9 cellular contexts compared by ENCODE assay signal in genomic region chr1:84253891-84254290, GRCh38. TPM values are rescaled to one million over a fixed set of nuclear protein-coding genes. Genes with fewer than 3 reads are reported as not detected.
DNase-seq lines count a peak whose midpoint lies in the region; TF ChIP-seq lines count a peak whose summit lies in the region.
"Had no signal": no experiment of that assay in that cellular context is flagged by ENCODE, and none has a peak within 500 bp of the region (broad histone marks: within the 10 kb centered on the region; RNA-seq: fewer than 3 reads in every experiment).

No MANE protein-coding gene starts in this region.

- no peaks in the 10 kb centered on the region for H3K9me3 Mint-ChIP-seq in activated T-helper 1 cell treated with anti-CD3 and anti-CD28 coated beads, Interleukin-12 subunit alpha, Interleukin-12 subunit beta, Interleukin-2, Interleukin-4 antibody, amounts not matched to agents 30 ng/mL and 10 ng/mL and 1 ng/mL, durations not matched to agents 14 hours and 24 hours and 36 hours

- H3K27me3 Mint-ChIP-seq in activated T-helper 1 cell treated with anti-CD3 and anti-CD28 coated beads, Interleukin-12 subunit alpha, Interleukin-12 subunit beta, Interleukin-2, Interleukin-4 antibody, amounts not matched to agents 30 ng/mL and 10 ng/mL and 1 ng/mL, durations not matched to agents 14 hours and 24 hours and 36 hours (ENCODE audit: insufficient read depth), result peaks cover 5% of the 10 kb centered on the region

- no peak overlapping the region for H3K4me3 Mint-ChIP-seq in activated T-helper 1 cell treated with anti-CD3 and anti-CD28 coated beads, Interleukin-12 subunit alpha, Interleukin-12 subunit beta, Interleukin-2, Interleukin-4 antibody, amounts not matched to agents 30 ng/mL and 10 ng/mL and 1 ng/mL, durations not matched to agents 14 hours and 24 hours and 36 hours

- H3K27me3 ChIP-seq in dorsolateral prefrontal cortex, result no peaks in the 10 kb centered on the region

- no peaks in the 10 kb centered on the region for H3K4me1 Mint-ChIP-seq in activated T-helper 1 cell treated with anti-CD3 and anti-CD28 coated beads, Interleukin-12 subunit alpha, Interleukin-12 subunit beta, Interleukin-2, Interleukin-4 antibody, amounts not matched to agents 30 ng/mL and 10 ng/mL and 1 ng/mL, durations not matched to agents 14 hours and 24 hours and 36 hours (ENCODE audit: low read depth)

- peak overlapping the region in 6 of 59 donors; percentile 3 to 49 (median 11) for H3K4me3 ChIP-seq in dorsolateral prefrontal cortex

- H3K36me3 Mint-ChIP-seq in activated T-helper 1 cell treated with anti-CD3 and anti-CD28 coated beads, Interleukin-12 subunit alpha, Interleukin-12 subunit beta, Interleukin-2, Interleukin-4 antibody, amounts not matched to agents 30 ng/mL and 10 ng/mL and 1 ng/mL, durations not matched to agents 14 hours and 24 hours and 36 hours (ENCODE audit: low read depth), result no peaks in the 10 kb centered on the region

- no peak overlapping the region for H3K27ac Mint-ChIP-seq in activated T-helper 1 cell treated with anti-CD3 and anti-CD28 coated beads, Interleukin-12 subunit alpha, Interleukin-12 subunit beta, Interleukin-2, Interleukin-4 antibody, amounts not matched to agents 30 ng/mL and 10 ng/mL and 1 ng/mL, durations not matched to agents 14 hours and 24 hours and 36 hours

- DNase-seq in AG20443 (ENCODE audit: low spot score), result peak; percentile 78
- DNase-seq in NCI-H446 treated with DMSO at 0.1 percent for 48 hours (lab: John Stamatoyannopoulos, UW), result peak; percentile 92
- peak; percentile 10 to 93 (median 85) for DNase-seq in dorsolateral prefrontal cortex
- DNase-seq in middle frontal gyrus (ENCODE audit: extremely low spot score, low spot score), result peak; percentile 58
- DNase-seq in activated T-helper 1 cell treated with anti-CD3 and anti-CD28 coated beads, Interleukin-12 subunit alpha, Interleukin-12 subunit beta, Interleukin-2, Interleukin-4 antibody, amounts not matched to agents 30 ng/mL and 10 ng/mL and 1 ng/mL, durations not matched to agents 14 hours and 24 hours and 36 hours (ENCODE audit: low spot score), result no peak
- DNase-seq in HuH-7.5 (ENCODE audit: low spot score), result no peak
- DNase-seq in CD1c-positive myeloid dendritic cell (ENCODE audit: extremely low spot score), result no peak
- no peak for DNase-seq in NCI-H82 (lab: John Stamatoyannopoulos, UW)
- DNase-seq: Karpas-422 had no signal

- H3K27ac ChIP-seq in dorsolateral prefrontal cortex, result peak overlapping the region in 58 of 59 donors; percentile 10 to 95 (median 84)

- TF ChIP-seq CTCF in dorsolateral prefrontal cortex (IDR thresholded peaks at IDR 0.05 in 54 of 56, conservative IDR thresholded peaks at IDR 0.05 in 2 of 56; ENCODE audit: low read depth in 1 of 56, partially characterized antibody in 56 of 56), result peak in 6 of 56 donors; percentile 9 to 38 (median 16)

- intact Hi-C loops in dorsolateral prefrontal cortex (cut with DNase I), result loop anchor here (2.0 to 10.0 kb wide), 4 partner anchors 47 to 178 kb away; partner anchors contain the start of gene SAMD13 (in 1 of the 2)
- intact Hi-C loops in activated T-helper 1 cell treated with anti-CD3 and anti-CD28 coated beads, Interleukin-12 subunit alpha, Interleukin-12 subunit beta, Interleukin-2, Interleukin-4 antibody, amounts not matched to agents 30 ng/mL and 10 ng/mL and 1 ng/mL, durations not matched to agents 14 hours and 24 hours and 36 hours (cut with micrococcal nuclease), result no loop called here

RNA-seq across cellular contexts. Expression of gene SAMD13, which starts 47.6 kb away (rescaled TPM):
- 1 to 10 TPM; 1.1 to 8.0 (median 3.2) TPM for total RNA-seq in dorsolateral prefrontal cortex
- 0.34 and 0.60 TPM in 2 replicates for total RNA-seq in activated T-helper 1 cell treated with anti-CD3 and anti-CD28 coated beads, Interleukin-12 subunit alpha, Interleukin-12 subunit beta, Interleukin-2, Interleukin-4 antibody, amounts not matched to agents 30 ng/mL and 10 ng/mL and 1 ng/mL, durations not matched to agents 14 hours and 24 hours and 36 hours

Comparison
In these comparisons a context has a peak if more than half of its experiments do, and no peak if none do; other contexts are left out.
1. DNase-seq: peak in AG20443 (single experiment), NCI-H446 treated with DMSO at 0.1 percent for 48 hours (single experiment), dorsolateral prefrontal cortex (10 of 10) and middle frontal gyrus (single experiment); none in activated T-helper 1 cell treated with anti-CD3 and anti-CD28 coated beads, Interleukin-12 subunit alpha, Interleukin-12 subunit beta, Interleukin-2, Interleukin-4 antibody, amounts not matched to agents 30 ng/mL and 10 ng/mL and 1 ng/mL, durations not matched to agents 14 hours and 24 hours and 36 hours (single experiment), HuH-7.5 (single experiment), CD1c-positive myeloid dendritic cell (single experiment) and NCI-H82 (single experiment).